In the genomic region with DNA sequence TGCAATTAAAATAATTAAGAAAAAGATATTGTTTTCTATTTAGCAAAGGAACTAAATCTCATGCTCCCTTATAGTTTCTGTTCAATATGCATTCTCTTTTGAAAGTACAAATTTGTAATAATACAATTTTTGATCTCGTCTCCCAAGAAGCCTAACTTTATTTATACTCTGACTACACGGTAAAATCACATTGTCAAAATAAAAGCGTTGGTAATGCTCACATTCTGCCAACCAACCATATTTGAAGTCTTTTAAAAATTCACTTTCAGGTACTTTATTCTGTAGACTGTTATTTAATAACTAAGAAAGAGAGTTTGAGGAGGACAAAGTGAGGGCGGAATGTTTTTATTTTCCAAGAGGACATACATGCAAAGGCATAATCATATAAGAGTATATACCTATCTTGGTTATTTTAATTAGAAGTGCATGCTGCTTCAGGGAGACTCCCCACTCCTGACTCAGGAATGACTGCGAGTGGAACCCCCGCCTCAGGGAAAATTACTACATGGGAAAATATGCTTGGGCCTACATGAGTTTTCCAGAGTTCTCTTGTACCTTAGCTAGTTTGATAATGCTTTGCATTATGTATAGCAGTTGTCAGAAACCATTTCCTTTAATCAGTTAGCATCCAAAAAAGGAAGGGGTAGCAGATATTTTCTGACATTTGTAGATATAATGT, we compare ENCODE assay signal across 14 cellular contexts. TPM values are rescaled to one million over a fixed set of nuclear protein-coding genes. Genes with fewer than 3 reads are reported as not detected.
DNase-seq lines count a peak whose midpoint lies in the region; ATAC-seq and TF ChIP-seq lines count a peak whose summit lies in the region.
"Had no signal": no experiment of that assay in that cellular context is flagged by ENCODE, and none has a peak within 500 bp of the region (broad histone marks: within the 10 kb centered on the region; RNA-seq: fewer than 3 reads in every experiment).

No MANE protein-coding gene starts in this region.

- H3K36me3 ChIP-seq in RWPE2 (ENCODE audit: low read depth): no peaks in the 10 kb centered on the region
- peaks cover 3% of the 10 kb centered on the region for H3K36me3 ChIP-seq in skeletal muscle satellite cell (ENCODE audit: insufficient read depth, low read length)

- H3K9ac ChIP-seq in skeletal muscle satellite cell (ENCODE audit: low read depth, low read length): no peak overlapping the region

- no peak overlapping the region for H3K4me3 ChIP-seq in RWPE2 (ENCODE audit: severe bottlenecking)
- H3K4me3 ChIP-seq in skeletal muscle satellite cell (ENCODE audit: low read length): no peak overlapping the region
- H3K4me3 ChIP-seq: skin epidermis had no signal

- H3K4me2 ChIP-seq in skeletal muscle satellite cell (ENCODE audit: low read length): peak overlapping the region; percentile 14

- no peaks in the 10 kb centered on the region for H3K9me3 Mint-ChIP-seq in activated CD4-positive, alpha-beta T cell treated with anti-CD3 and anti-CD28 coated beads, Interleukin-2, amount 10 ng/mL, durations not matched to agents 24 days and 14 days
- H3K9me3 Mint-ChIP-seq in effector memory CD8-positive, alpha-beta T cell: no peaks in the 10 kb centered on the region

- peak; percentile 86 for ATAC-seq in RWPE2 (ENCODE audit: low read depth)
- ATAC-seq in effector memory CD8-positive, alpha-beta T cell (replicated peaks): no peak

- peak overlapping the region; percentile 43 for H3K27ac ChIP-seq in RWPE2 (ENCODE audit: poor library complexity, severe bottlenecking)

- H3K27ac Mint-ChIP-seq in activated CD4-positive, alpha-beta T cell treated with anti-CD3 and anti-CD28 coated beads, Interleukin-2, amount 10 ng/mL, durations not matched to agents 24 days and 14 days: no peak overlapping the region
- H3K27ac Mint-ChIP-seq in effector memory CD8-positive, alpha-beta T cell: peak overlapping the region; percentile 12 to 90

- intact Hi-C loops in activated CD4-positive, alpha-beta T cell treated with anti-CD3 and anti-CD28 coated beads, Interleukin-2, amount 10 ng/mL, durations not matched to agents 24 days and 14 days (cut with micrococcal nuclease): no loop called here

- DNase-seq in activated CD4-positive, alpha-beta T cell treated with anti-CD3 and anti-CD28 coated beads, Interleukin-2, amount 10 ng/mL, durations not matched to agents 24 days and 14 days: no peak
- no peak for DNase-seq in activated CD4-positive, alpha-beta T cell treated with anti-CD3 and anti-CD28 coated beads, Interleukin-2, amount 50 U/mL, for 4 hours
- DNase-seq in RWPE2 (ENCODE audit: low spot score) (no peak), NCI-H1436 (lab: John Stamatoyannopoulos, UW) (no peak)
- no peak for DNase-seq in effector memory CD8-positive, alpha-beta T cell
- no peak for DNase-seq in activated effector memory CD4-positive, alpha-beta T cell treated with Interleukin-2 at 50 U/mL for 16 hours
- DNase-seq in stimulated activated CD4-positive, alpha-beta T cell treated with anti-CD3 and anti-CD28 coated beads, Interleukin-2, amount 100 ng/mL, for 24 hours: no peak
- DNase-seq: activated effector memory CD4-positive, alpha-beta T cell treated with anti-CD3 and anti-CD28 coated beads, Interleukin-2, amount 50 U/mL, for 16 hours; DMS79 treated with DMSO at 0.1 percent for 48 hours; hypothalamus; NCI-H2081 treated with DMSO at 0.1 percent for 48 hours; stimulated activated CD8-positive, alpha-beta memory T cell treated with anti-CD3 and anti-CD28 coated beads, Interleukin-4, amount 100 ng/mL, for 48 hours had no signal

- H3K27me3 ChIP-seq in RWPE2 (ENCODE audit: insufficient read depth, poor library complexity, severe bottlenecking) (no peaks in the 10 kb centered on the region), skeletal muscle satellite cell (ENCODE audit: control insufficient read depth, insufficient read depth, low read length) (no peaks in the 10 kb centered on the region)

- peaks cover 39% of the 10 kb centered on the region for H3K4me1 ChIP-seq in RWPE2 (ENCODE audit: insufficient read depth, poor library complexity, severe bottlenecking)
- peaks cover 45% of the 10 kb centered on the region for H3K4me1 ChIP-seq in skeletal muscle satellite cell (ENCODE audit: control insufficient read depth, insufficient read depth, low read length)

- H3K36me3 Mint-ChIP-seq in activated CD4-positive, alpha-beta T cell treated with anti-CD3 and anti-CD28 coated beads, Interleukin-2, amount 10 ng/mL, durations not matched to agents 24 days and 14 days (ENCODE audit: low read depth): peaks cover 17% of the 10 kb centered on the region
- H3K36me3 Mint-ChIP-seq in effector memory CD8-positive, alpha-beta T cell (ENCODE audit: insufficient read depth): peaks cover 51% of the 10 kb centered on the region

- peak overlapping the region; percentile 54 for H3K4me3 Mint-ChIP-seq in activated CD4-positive, alpha-beta T cell treated with anti-CD3 and anti-CD28 coated beads, Interleukin-2, amount 10 ng/mL, durations not matched to agents 24 days and 14 days
- peak overlapping the region; percentile 73 to 78 for H3K4me3 Mint-ChIP-seq in effector memory CD8-positive, alpha-beta T cell

- TF ChIP-seq CTCF in RWPE2 (IDR thresholded peaks at IDR 0.05; ENCODE audit: poor library complexity, severe bottlenecking): no peak

- H3K27me3 Mint-ChIP-seq in activated CD4-positive, alpha-beta T cell treated with anti-CD3 and anti-CD28 coated beads, Interleukin-2, amount 10 ng/mL, durations not matched to agents 24 days and 14 days: no peaks in the 10 kb centered on the region
- no peaks in the 10 kb centered on the region for H3K27me3 Mint-ChIP-seq in effector memory CD8-positive, alpha-beta T cell

- H3K4me1 Mint-ChIP-seq in activated CD4-positive, alpha-beta T cell treated with anti-CD3 and anti-CD28 coated beads, Interleukin-2, amount 10 ng/mL, durations not matched to agents 24 days and 14 days: peaks cover 60% of the 10 kb centered on the region
- H3K4me1 Mint-ChIP-seq in effector memory CD8-positive, alpha-beta T cell (ENCODE audit: low read depth in 2 of 2): peaks cover 46 to 71% of the 10 kb centered on the region in 2 donors

- H3K9me3 ChIP-seq in RWPE2 (ENCODE audit: severe bottlenecking) (no peaks in the 10 kb centered on the region), skeletal muscle satellite cell (replicated peaks; ENCODE audit: low read length) (no peaks in the 10 kb centered on the region)

RNA-seq across cellular contexts. Expression of a gene that starts 19.3 kb away (rescaled TPM):
- total RNA-seq in activated CD4-positive, alpha-beta T cell treated with anti-CD3 and anti-CD28 coated beads, Interleukin-2, amount 10 ng/mL, durations not matched to agents 24 days and 14 days: 296 and 298 TPM in 2 replicates
- total RNA-seq in skeletal muscle satellite cell (2012; rRNA removed): 171 and 173 TPM in 2 replicates
